Comparison of ENCODE assay signal across 17 cellular contexts in genomic region chr7:67842571-67842970, GRCh38.
DNase-seq lines count a peak whose midpoint lies in the region; ATAC-seq and TF ChIP-seq lines count a peak whose summit lies in the region.
"Had no signal": no experiment of that assay in that cellular context is flagged by ENCODE, and none has a peak within 500 bp of the region (broad histone marks: within the 10 kb centered on the region; RNA-seq: fewer than 3 reads in every experiment).

No MANE protein-coding gene starts in this region.

- H2AFZ ChIP-seq in PC-3 (ENCODE audit: low read length): no peak overlapping the region

- no peaks in the 10 kb centered on the region for H3K27me3 ChIP-seq in brain microvascular endothelial cell (replicated peaks)
- no peaks in the 10 kb centered on the region for H3K27me3 ChIP-seq in PC-3 (ENCODE audit: low read length)

- H3K4me2 ChIP-seq in PC-3 (ENCODE audit: low read length): no peak overlapping the region

- H3K9me3 ChIP-seq in iPS-18c (ENCODE audit: control insufficient read depth, insufficient read depth, low read length): peaks cover 27% of the 10 kb centered on the region
- no peaks in the 10 kb centered on the region for H3K9me3 ChIP-seq in PC-3 (ENCODE audit: low read length)

- BruUV-seq in PC-3 (replicated peaks; lab: Mats Ljungman, UMichigan): no TSS peak

- no peak for ATAC-seq in PC-3
- ATAC-seq in HG03159 (IDR thresholded peaks at IDR 0.05; ENCODE audit: unreplicated experiment): no peak
- ATAC-seq: HCT116 had no signal

- H4K20me1 ChIP-seq in PC-3 (ENCODE audit: low read length): no peaks in the 10 kb centered on the region

- intact Hi-C loops in PC-3 (cut with micrococcal nuclease): no loop called here

- POLR2A ChIA-PET in PC-3 (lab: Charles Lee; ENCODE audit: unreplicated experiment): no interaction called here

- H3K79me2 ChIP-seq in PC-3 (ENCODE audit: low read length): no peaks in the 10 kb centered on the region

- H3K27ac ChIP-seq in brain microvascular endothelial cell: no peak overlapping the region
- H3K27ac ChIP-seq in PC-3 (ENCODE audit: low read length): no peak overlapping the region

- no peaks in the 10 kb centered on the region for H3K4me1 ChIP-seq in PC-3 (ENCODE audit: insufficient read depth, low read length)

- no peaks in the 10 kb centered on the region for H3K9me2 ChIP-seq in PC-3 (replicated peaks; ENCODE audit: low read length)

- no peak overlapping the region for H3K9ac ChIP-seq in PC-3 (ENCODE audit: low read length)

- no peaks in the 10 kb centered on the region for H3F3A ChIP-seq in PC-3 (ENCODE audit: low read length, unreplicated experiment)

- no peak for TF ChIP-seq CTCF in brain microvascular endothelial cell (IDR thresholded peaks at IDR 0.05; ENCODE audit: low read depth, low read length, missing control alignments)
- no peak for TF ChIP-seq CTCF in PC-3 (conservative IDR thresholded peaks at IDR 0.05; ENCODE audit: low read depth, low read length)

- in situ Hi-C loops in brain microvascular endothelial cell (cut with HindIII; ENCODE audit: low pct_ligation_motif_present, low sequenced_read_pairs): no loop called here

- CTCF ChIA-PET in PC-3 (lab: Charles Lee): no interaction called here

- DNase-seq in NCI-H82 (lab: John Stamatoyannopoulos, UW): peak; percentile 54
- no peak for DNase-seq in NCI-H82 treated with DMSO at 0.1 percent for 48 hours (lab: John Stamatoyannopoulos, UW; ENCODE audit: unreplicated experiment)
- peak; percentile 40 for DNase-seq in cerebellar cortex (ENCODE audit: low spot score)
- no peak for DNase-seq in brain microvascular endothelial cell
- no peak for DNase-seq in PC-3
- no peak for DNase-seq in Kasumi-1 (lab: John Stamatoyannopoulos, UW)
- DNase-seq: 8988T; ACHN; Calu3; CD4-positive, alpha-beta T cell; DMS153; DMS79 treated with DMSO at 0.1 percent for 48 hours; EL; GDM1 had no signal

- H3K4me3 ChIP-seq in iPS-18c (ENCODE audit: insufficient read depth, low read depth, low read length): peak overlapping the region; percentile 28; the same call in 1 of the 2 replicates
- no peak overlapping the region for H3K4me3 ChIP-seq in brain microvascular endothelial cell (ENCODE audit: low read depth, low read length)
- H3K4me3 ChIP-seq in PC-3 (ENCODE audit: low read length): no peak overlapping the region

- H3K36me3 ChIP-seq in brain microvascular endothelial cell (replicated peaks) (no peaks in the 10 kb centered on the region), PC-3 (ENCODE audit: low read depth, low read length) (no peaks in the 10 kb centered on the region)

Comparison
In these comparisons a context has a peak if more than half of its experiments do, and no peak if none do; other contexts are left out.
1. DNase-seq: peak in NCI-H82 (single experiment) and cerebellar cortex (single experiment); none in NCI-H82 treated with DMSO at 0.1 percent for 48 hours (single experiment), brain microvascular endothelial cell (single experiment), PC-3 (single experiment) and Kasumi-1 (0 of 2).